24 cellular contexts compared by ENCODE assay signal in genomic region chr16:89902980-89903379, GRCh38. TPM values are rescaled to one million over a fixed set of nuclear protein-coding genes. Genes with fewer than 3 reads are reported as not detected.
DNase-seq lines count a peak whose midpoint lies in the region; ATAC-seq, FAIRE-seq and TF ChIP-seq lines count a peak whose summit lies in the region.
"Had no signal": no experiment of that assay in that cellular context is flagged by ENCODE, and none has a peak within 500 bp of the region (broad histone marks: within the 10 kb centered on the region; RNA-seq: fewer than 3 reads in every experiment).

No MANE protein-coding gene starts in this region.

- POLR2A ChIA-PET in RWPE1 (lab: Yijun Ruan, JAX; ENCODE audit: low non-redundant PET) (no interaction called here), HepG2 (lab: Yijun Ruan, JAX) (no interaction called here)

- no peak overlapping the region for H3K4me2 ChIP-seq in HepG2 (ENCODE audit: low read depth, low read length)
- H3K4me2 ChIP-seq: A549, GM23338 had no signal

- ATAC-seq in HepG2 (peak; percentile 4; the same call in 2 of the 3 replicates), HG03039 (IDR thresholded peaks at IDR 0.05; ENCODE audit: unreplicated experiment) (no peak)
- ATAC-seq: A549, GM23338 had no signal

- H4K20me1 ChIP-seq in HepG2 (ENCODE audit: insufficient read depth, low read length), result no peaks in the 10 kb centered on the region

- H3K9ac ChIP-seq in HepG2 (ENCODE audit: insufficient read depth, low read depth, low read length), result no peak overlapping the region

- 98% methylated on average over 9 of the region's 11 CpGs for whole genome bisulfite sequencing in HepG2 (ENCODE audit: low lambda C conversion rate)

- TF ChIP-seq CTCF in BE2C (IDR thresholded peaks at IDR 0.05; ENCODE audit: low read depth, low read length), result no peak
- no peak for TF ChIP-seq CTCF in RWPE1 (conservative IDR thresholded peaks at IDR 0.05; ENCODE audit: low read depth)
- no peak for TF ChIP-seq CTCF in HepG2 (CRISPR knock-in tag; IDR thresholded peaks at IDR 0.05)

- H3K9me3 ChIP-seq in BE2C (no peaks in the 10 kb centered on the region), HepG2 (ENCODE audit: low read length) (no peaks in the 10 kb centered on the region)
- H3K9me3 ChIP-seq: HAP-1 had no signal

- TF ChIP-seq EP300 in HepG2 (IDR thresholded peaks at IDR 0.05; ENCODE audit: low read depth in 2 of 2, low read length in 2 of 2) (no peak), HepG2 (CRISPR knock-in tag; IDR thresholded peaks at IDR 0.05; ENCODE audit: borderline replicate concordance) (no peak)

- intact Hi-C loops in HepG2 (cut with micrococcal nuclease; ENCODE audit: unreplicated experiment), result no loop called here
- intact Hi-C loops in activated T-helper 1 cell treated with anti-CD3 and anti-CD28 coated beads, Interleukin-12 subunit alpha, Interleukin-12 subunit beta, Interleukin-2, Interleukin-4 antibody, amounts not matched to agents 30 ng/mL and 10 ng/mL and 1 ng/mL, durations not matched to agents 14 hours and 24 hours and 36 hours (cut with micrococcal nuclease), result no loop called here

- no peak overlapping the region for H3K27ac Mint-ChIP-seq in activated T-helper 1 cell treated with anti-CD3 and anti-CD28 coated beads, Interleukin-12 subunit alpha, Interleukin-12 subunit beta, Interleukin-2, Interleukin-4 antibody, amounts not matched to agents 30 ng/mL and 10 ng/mL and 1 ng/mL, durations not matched to agents 14 hours and 24 hours and 36 hours
- H3K27ac Mint-ChIP-seq: B cell, GM23338 had no signal

- H3K4me3 Mint-ChIP-seq in activated T-helper 1 cell treated with anti-CD3 and anti-CD28 coated beads, Interleukin-12 subunit alpha, Interleukin-12 subunit beta, Interleukin-2, Interleukin-4 antibody, amounts not matched to agents 30 ng/mL and 10 ng/mL and 1 ng/mL, durations not matched to agents 14 hours and 24 hours and 36 hours, result no peak overlapping the region
- H3K4me3 Mint-ChIP-seq: B cell, GM23338 had no signal

- H3K4me1 Mint-ChIP-seq in activated T-helper 1 cell treated with anti-CD3 and anti-CD28 coated beads, Interleukin-12 subunit alpha, Interleukin-12 subunit beta, Interleukin-2, Interleukin-4 antibody, amounts not matched to agents 30 ng/mL and 10 ng/mL and 1 ng/mL, durations not matched to agents 14 hours and 24 hours and 36 hours (ENCODE audit: low read depth), result no peaks in the 10 kb centered on the region
- H3K4me1 Mint-ChIP-seq: B cell, GM23338 had no signal

- in situ Hi-C loops in HepG2 (cut with HindIII; ENCODE audit: extremely low pct_ligation_motif_present, low pct_unique_long_range_greater_than_20kb), result no loop called here

- no peaks in the 10 kb centered on the region for H3K27me3 Mint-ChIP-seq in activated T-helper 1 cell treated with anti-CD3 and anti-CD28 coated beads, Interleukin-12 subunit alpha, Interleukin-12 subunit beta, Interleukin-2, Interleukin-4 antibody, amounts not matched to agents 30 ng/mL and 10 ng/mL and 1 ng/mL, durations not matched to agents 14 hours and 24 hours and 36 hours (ENCODE audit: insufficient read depth)
- H3K27me3 Mint-ChIP-seq: B cell had no signal

- no peak for TF ChIP-seq RAD21 in HepG2 (CRISPR knock-in tag; IDR thresholded peaks at IDR 0.05)

- H3K9me3 Mint-ChIP-seq in activated T-helper 1 cell treated with anti-CD3 and anti-CD28 coated beads, Interleukin-12 subunit alpha, Interleukin-12 subunit beta, Interleukin-2, Interleukin-4 antibody, amounts not matched to agents 30 ng/mL and 10 ng/mL and 1 ng/mL, durations not matched to agents 14 hours and 24 hours and 36 hours, result no peaks in the 10 kb centered on the region

- DNase-seq in BE2C, result peak; percentile 80
- no peak for DNase-seq in RWPE1 (ENCODE audit: low spot score)
- DNase-seq in HepG2 (ENCODE audit: low spot score), result no peak
- no peak for DNase-seq in stimulated activated CD4-positive, alpha-beta T cell treated with anti-CD3 and anti-CD28 coated beads, Interleukin-12 subunit alpha, Interleukin-12 subunit beta, amount 100 ng/mL, for 4 hours
- no peak for DNase-seq in activated T-helper 1 cell treated with anti-CD3 and anti-CD28 coated beads, Interleukin-12 subunit alpha, Interleukin-12 subunit beta, Interleukin-2, Interleukin-4 antibody, amounts not matched to agents 30 ng/mL and 10 ng/mL and 1 ng/mL, durations not matched to agents 14 hours and 24 hours and 36 hours (ENCODE audit: low spot score)
- DNase-seq: DMS53, GDM1, KBM-7, NCI-H1092, NCI-H1436, NCI-H187 treated with DMSO at 0.1 percent for 48 hours, NCI-H226, NCI-H510A treated with DMSO at 0.1 percent for 48 hours, NCI-H82, OCI-M1, SHP77 had no signal

- CTCF ChIA-PET in RWPE1 (lab: Yijun Ruan, JAX) (no interaction called here), HepG2 (lab: Yijun Ruan, JAX; ENCODE audit: low intra/inter-chr PET ratio, low total read pairs) (no interaction called here)

- H3K36me3 ChIP-seq in BE2C (peaks cover 65% of the 10 kb centered on the region), HepG2 (replicated peaks in 1 of 2; ENCODE audit: control insufficient read depth in 1 of 2, insufficient read depth in 2 of 2, low read length in 2 of 2) (peaks cover 39 to 72% of the 10 kb centered on the region in 2 experiments)

- H3K27me3 ChIP-seq in BE2C (no peaks in the 10 kb centered on the region), HepG2 (ENCODE audit: control insufficient read depth in 1 of 2, insufficient read depth in 2 of 2, low read length in 2 of 2) (no peaks in the 10 kb centered on the region)

- no peak overlapping the region for H2AFZ ChIP-seq in HepG2 (ENCODE audit: low read length)
- H2AFZ ChIP-seq: GM23338 had no signal

- peaks cover 41% of the 10 kb centered on the region for H3K36me3 Mint-ChIP-seq in activated T-helper 1 cell treated with anti-CD3 and anti-CD28 coated beads, Interleukin-12 subunit alpha, Interleukin-12 subunit beta, Interleukin-2, Interleukin-4 antibody, amounts not matched to agents 30 ng/mL and 10 ng/mL and 1 ng/mL, durations not matched to agents 14 hours and 24 hours and 36 hours (ENCODE audit: low read depth)

- no TSS peak for BruUV-seq in HepG2 (replicated peaks; lab: Mats Ljungman, UMichigan)

- H3K4me1 ChIP-seq in BE2C (peaks cover 24% of the 10 kb centered on the region), HepG2 (ENCODE audit: insufficient read depth, low read length) (no peaks in the 10 kb centered on the region)
- H3K4me1 ChIP-seq: A549, HAP-1 had no signal

- no peak for TF ChIP-seq POLR2A in HepG2 (IDR thresholded peaks at IDR 0.05; ENCODE audit: insufficient read depth in 1 of 2, low read depth in 2 of 2, low read length in 2 of 2)

- peak overlapping the region; percentile 23; the same call in 1 of the 2 replicates for H3K27ac ChIP-seq in RWPE1
- H3K27ac ChIP-seq in HepG2 (ENCODE audit: extremely low read length, insufficient read depth, low read length), result no peak overlapping the region
- H3K27ac ChIP-seq: A549 had no signal

- no peak for FAIRE-seq in HepG2 (lab: Jason Lieb, UNC)
- FAIRE-seq: A549, D721Med, GM18507, RCC 7860 had no signal

- H3K79me2 ChIP-seq in HepG2 (ENCODE audit: insufficient read depth, low read length), result no peaks in the 10 kb centered on the region

- H3K4me3 ChIP-seq in BE2C (ENCODE audit: low read depth, low read length), result no peak overlapping the region
- no peak overlapping the region for H3K4me3 ChIP-seq in HepG2 (replicated peaks in 1 of 3; ENCODE audit: insufficient read depth in 1 of 3, low read depth in 2 of 3, low read length in 3 of 3)
- H3K4me3 ChIP-seq: A549, GM23338, HAP-1 had no signal

RNA-seq across cellular contexts. Expression of gene MC1R, which starts 15.7 kb away (rescaled TPM):
- 35.3 TPM for polyA plus RNA-seq in BE2C (2012; ENCODE audit: insufficient read depth, insufficient read length, low read depth)
- total RNA-seq in HepG2 (2016; rRNA removed; fragmentation: Illumina TruSeq; extraction: Trizol), result 7.2 and 9.1 TPM in 2 replicates
- total RNA-seq in HepG2 (2016; cell fraction: cytosol; rRNA removed; fragmentation: Illumina TruSeq; extraction: Trizol; ENCODE audit: low read depth), result 3.5 and 3.7 TPM in 2 replicates
- total RNA-seq in HepG2 (2016; cell fraction: insoluble cytoplasmic fraction; rRNA removed; fragmentation: Illumina TruSeq; extraction: Trizol), result 8.1 and 8.7 TPM in 2 replicates
- total RNA-seq in HepG2 (2016; cell fraction: membrane; rRNA removed; fragmentation: Illumina TruSeq; extraction: Trizol), result 8.1 and 9.5 TPM in 2 replicates
- 7.2 and 7.7 TPM in 2 replicates for total RNA-seq in HepG2 (2016; cell fraction: nucleus; rRNA removed; fragmentation: Illumina TruSeq; extraction: Trizol)
- polyA plus RNA-seq in HepG2 (2011; rRNA removed), result 14.8 and 20.0 TPM in 2 replicates
- 14.8 and 18.9 TPM in 2 replicates for polyA plus RNA-seq in HepG2 (2011; cell fraction: cytosol; rRNA removed)
- polyA plus RNA-seq in HepG2 (2011; cell fraction: nucleus; rRNA removed), result 89.3 and 96.4 TPM in 2 replicates
- 6.5 and 12.0 TPM in 2 replicates for polyA plus RNA-seq in HepG2 (2012)
- polyA plus RNA-seq in HepG2 (2016; cell fraction: cytosol; fragmentation: Illumina TruSeq; extraction: Trizol; ENCODE audit: low read depth), result 2.9 and 3.1 TPM in 2 replicates
- 6.7 and 7.1 TPM in 2 replicates for polyA plus RNA-seq in HepG2 (2016; cell fraction: insoluble cytoplasmic fraction; fragmentation: Illumina TruSeq; extraction: Trizol; ENCODE audit: low read depth)
- polyA plus RNA-seq in HepG2 (2016; cell fraction: membrane; fragmentation: Illumina TruSeq; extraction: Trizol; ENCODE audit: low read depth), result 6.5 and 7.5 TPM in 2 replicates
- polyA plus RNA-seq in HepG2 (2016; cell fraction: nucleus; fragmentation: Illumina TruSeq; extraction: Trizol; ENCODE audit: insufficient read depth, low read depth), result 17.7 and 19.3 TPM in 2 replicates
- 23.7 and 30.7 TPM in 2 replicates for polyA minus RNA-seq in HepG2 (2011; rRNA and poly(A)+ RNA removed; ENCODE audit: low replicate concordance)
- 5.4 and 5.5 TPM in 2 replicates for polyA minus RNA-seq in HepG2 (2011; cell fraction: cytosol; rRNA and poly(A)+ RNA removed)
- 16.0 and 17.0 TPM in 2 replicates for polyA minus RNA-seq in HepG2 (2011; cell fraction: nucleus; rRNA and poly(A)+ RNA removed)
- 5.5 and 5.6 TPM in 2 replicates for total RNA-seq in activated T-helper 1 cell treated with anti-CD3 and anti-CD28 coated beads, Interleukin-12 subunit alpha, Interleukin-12 subunit beta, Interleukin-2, Interleukin-4 antibody, amounts not matched to agents 30 ng/mL and 10 ng/mL and 1 ng/mL, durations not matched to agents 14 hours and 24 hours and 36 hours

RNA-seq across cellular contexts. Expression of gene TUBB3, which starts 20.2 kb away (rescaled TPM):
- 710 TPM for polyA plus RNA-seq in BE2C (2012; ENCODE audit: insufficient read depth, insufficient read length, low read depth)
- total RNA-seq in HepG2 (2016; rRNA removed; fragmentation: Illumina TruSeq; extraction: Trizol), result 161 and 185 TPM in 2 replicates
- 94.2 and 96.8 TPM in 2 replicates for total RNA-seq in HepG2 (2016; cell fraction: cytosol; rRNA removed; fragmentation: Illumina TruSeq; extraction: Trizol; ENCODE audit: low read depth)
- total RNA-seq in HepG2 (2016; cell fraction: insoluble cytoplasmic fraction; rRNA removed; fragmentation: Illumina TruSeq; extraction: Trizol), result 145 and 195 TPM in 2 replicates
- 140 and 142 TPM in 2 replicates for total RNA-seq in HepG2 (2016; cell fraction: membrane; rRNA removed; fragmentation: Illumina TruSeq; extraction: Trizol)
- 81.3 and 94.7 TPM in 2 replicates for total RNA-seq in HepG2 (2016; cell fraction: nucleus; rRNA removed; fragmentation: Illumina TruSeq; extraction: Trizol)
- 110 and 152 TPM in 2 replicates for polyA plus RNA-seq in HepG2 (2011; rRNA removed)
- polyA plus RNA-seq in HepG2 (2011; cell fraction: cytosol; rRNA removed), result 84.2 and 120 TPM in 2 replicates
- polyA plus RNA-seq in HepG2 (2011; cell fraction: nucleus; rRNA removed), result 168 and 179 TPM in 2 replicates
- polyA plus RNA-seq in HepG2 (2012), result 45.2 and 119 TPM in 2 replicates
- 63.1 and 64.3 TPM in 2 replicates for polyA plus RNA-seq in HepG2 (2016; cell fraction: cytosol; fragmentation: Illumina TruSeq; extraction: Trizol; ENCODE audit: low read depth)
- polyA plus RNA-seq in HepG2 (2016; cell fraction: insoluble cytoplasmic fraction; fragmentation: Illumina TruSeq; extraction: Trizol; ENCODE audit: low read depth), result 127 and 159 TPM in 2 replicates
- polyA plus RNA-seq in HepG2 (2016; cell fraction: membrane; fragmentation: Illumina TruSeq; extraction: Trizol; ENCODE audit: low read depth), result 87.3 and 99.0 TPM in 2 replicates
- 138 and 154 TPM in 2 replicates for polyA plus RNA-seq in HepG2 (2016; cell fraction: nucleus; fragmentation: Illumina TruSeq; extraction: Trizol; ENCODE audit: insufficient read depth, low read depth)
- 34.9 and 340 TPM in 2 replicates for polyA minus RNA-seq in HepG2 (2011; rRNA and poly(A)+ RNA removed; ENCODE audit: low replicate concordance)
- 99.4 and 107 TPM in 2 replicates for polyA minus RNA-seq in HepG2 (2011; cell fraction: cytosol; rRNA and poly(A)+ RNA removed)
- 34.8 and 42.6 TPM in 2 replicates for polyA minus RNA-seq in HepG2 (2011; cell fraction: nucleus; rRNA and poly(A)+ RNA removed)
- total RNA-seq in activated T-helper 1 cell treated with anti-CD3 and anti-CD28 coated beads, Interleukin-12 subunit alpha, Interleukin-12 subunit beta, Interleukin-2, Interleukin-4 antibody, amounts not matched to agents 30 ng/mL and 10 ng/mL and 1 ng/mL, durations not matched to agents 14 hours and 24 hours and 36 hours, result 2.0 and 2.6 TPM in 2 replicates

RNA-seq across cellular contexts. Expression of gene TCF25, which starts 29.6 kb away (rescaled TPM):
- 410 TPM for polyA plus RNA-seq in BE2C (2012; ENCODE audit: insufficient read depth, insufficient read length, low read depth)
- 98.4 and 138 TPM in 2 replicates for total RNA-seq in HepG2 (2016; rRNA removed; fragmentation: Illumina TruSeq; extraction: Trizol)
- total RNA-seq in HepG2 (2016; cell fraction: cytosol; rRNA removed; fragmentation: Illumina TruSeq; extraction: Trizol; ENCODE audit: low read depth), result 70.6 and 87.2 TPM in 2 replicates
- total RNA-seq in HepG2 (2016; cell fraction: insoluble cytoplasmic fraction; rRNA removed; fragmentation: Illumina TruSeq; extraction: Trizol), result 75.7 and 144 TPM in 2 replicates
- total RNA-seq in HepG2 (2016; cell fraction: membrane; rRNA removed; fragmentation: Illumina TruSeq; extraction: Trizol), result 50.6 and 58.6 TPM in 2 replicates
- 110 and 124 TPM in 2 replicates for total RNA-seq in HepG2 (2016; cell fraction: nucleus; rRNA removed; fragmentation: Illumina TruSeq; extraction: Trizol)
- polyA plus RNA-seq in HepG2 (2011; rRNA removed), result 206 and 274 TPM in 2 replicates
- polyA plus RNA-seq in HepG2 (2011; cell fraction: cytosol; rRNA removed), result 65.2 and 80.6 TPM in 2 replicates
- 1,625 and 1,754 TPM in 2 replicates for polyA plus RNA-seq in HepG2 (2011; cell fraction: nucleus; rRNA removed)
- 188 and 209 TPM in 2 replicates for polyA plus RNA-seq in HepG2 (2012)
- 17.8 and 22.1 TPM in 2 replicates for polyA plus RNA-seq in HepG2 (2016; cell fraction: cytosol; fragmentation: Illumina TruSeq; extraction: Trizol; ENCODE audit: low read depth)
- polyA plus RNA-seq in HepG2 (2016; cell fraction: insoluble cytoplasmic fraction; fragmentation: Illumina TruSeq; extraction: Trizol; ENCODE audit: low read depth), result 69.5 and 77.6 TPM in 2 replicates
- polyA plus RNA-seq in HepG2 (2016; cell fraction: membrane; fragmentation: Illumina TruSeq; extraction: Trizol; ENCODE audit: low read depth), result 24.7 and 32.6 TPM in 2 replicates
- 312 and 330 TPM in 2 replicates for polyA plus RNA-seq in HepG2 (2016; cell fraction: nucleus; fragmentation: Illumina TruSeq; extraction: Trizol; ENCODE audit: insufficient read depth, low read depth)
- polyA minus RNA-seq in HepG2 (2011; rRNA and poly(A)+ RNA removed; ENCODE audit: low replicate concordance), result 107 and 121 TPM in 2 replicates
- polyA minus RNA-seq in HepG2 (2011; cell fraction: cytosol; rRNA and poly(A)+ RNA removed), result 35.2 and 43.3 TPM in 2 replicates
- 166 and 179 TPM in 2 replicates for polyA minus RNA-seq in HepG2 (2011; cell fraction: nucleus; rRNA and poly(A)+ RNA removed)
- total RNA-seq in activated T-helper 1 cell treated with anti-CD3 and anti-CD28 coated beads, Interleukin-12 subunit alpha, Interleukin-12 subunit beta, Interleukin-2, Interleukin-4 antibody, amounts not matched to agents 30 ng/mL and 10 ng/mL and 1 ng/mL, durations not matched to agents 14 hours and 24 hours and 36 hours, result 189 and 201 TPM in 2 replicates

RNA-seq across cellular contexts. Expression of gene DEF8, which starts 45.6 kb away (rescaled TPM):
- polyA plus RNA-seq in BE2C (2012; ENCODE audit: insufficient read depth, insufficient read length, low read depth), result 249 TPM
- 98.5 and 107 TPM in 2 replicates for total RNA-seq in HepG2 (2016; rRNA removed; fragmentation: Illumina TruSeq; extraction: Trizol)
- total RNA-seq in HepG2 (2016; cell fraction: cytosol; rRNA removed; fragmentation: Illumina TruSeq; extraction: Trizol; ENCODE audit: low read depth), result 134 and 176 TPM in 2 replicates
- total RNA-seq in HepG2 (2016; cell fraction: insoluble cytoplasmic fraction; rRNA removed; fragmentation: Illumina TruSeq; extraction: Trizol), result 103 and 113 TPM in 2 replicates
- total RNA-seq in HepG2 (2016; cell fraction: membrane; rRNA removed; fragmentation: Illumina TruSeq; extraction: Trizol), result 127 and 160 TPM in 2 replicates
- total RNA-seq in HepG2 (2016; cell fraction: nucleus; rRNA removed; fragmentation: Illumina TruSeq; extraction: Trizol), result 48.8 and 61.5 TPM in 2 replicates
- 98.2 and 108 TPM in 2 replicates for polyA plus RNA-seq in HepG2 (2011; rRNA removed)
- 100 and 138 TPM in 2 replicates for polyA plus RNA-seq in HepG2 (2011; cell fraction: cytosol; rRNA removed)
- 490 and 545 TPM in 2 replicates for polyA plus RNA-seq in HepG2 (2011; cell fraction: nucleus; rRNA removed)
- polyA plus RNA-seq in HepG2 (2012), result 37.2 and 56.0 TPM in 2 replicates
- polyA plus RNA-seq in HepG2 (2016; cell fraction: cytosol; fragmentation: Illumina TruSeq; extraction: Trizol; ENCODE audit: low read depth), result 170 and 205 TPM in 2 replicates
- polyA plus RNA-seq in HepG2 (2016; cell fraction: insoluble cytoplasmic fraction; fragmentation: Illumina TruSeq; extraction: Trizol; ENCODE audit: low read depth), result 116 and 132 TPM in 2 replicates
- 126 and 153 TPM in 2 replicates for polyA plus RNA-seq in HepG2 (2016; cell fraction: membrane; fragmentation: Illumina TruSeq; extraction: Trizol; ENCODE audit: low read depth)
- polyA plus RNA-seq in HepG2 (2016; cell fraction: nucleus; fragmentation: Illumina TruSeq; extraction: Trizol; ENCODE audit: insufficient read depth, low read depth), result 123 and 136 TPM in 2 replicates
- polyA minus RNA-seq in HepG2 (2011; rRNA and poly(A)+ RNA removed; ENCODE audit: low replicate concordance), result 22.3 and 116 TPM in 2 replicates
- 31.8 and 36.4 TPM in 2 replicates for polyA minus RNA-seq in HepG2 (2011; cell fraction: cytosol; rRNA and poly(A)+ RNA removed)
- polyA minus RNA-seq in HepG2 (2011; cell fraction: nucleus; rRNA and poly(A)+ RNA removed), result 46.0 and 51.1 TPM in 2 replicates
- 42.5 and 43.9 TPM in 2 replicates for total RNA-seq in activated T-helper 1 cell treated with anti-CD3 and anti-CD28 coated beads, Interleukin-12 subunit alpha, Interleukin-12 subunit beta, Interleukin-2, Interleukin-4 antibody, amounts not matched to agents 30 ng/mL and 10 ng/mL and 1 ng/mL, durations not matched to agents 14 hours and 24 hours and 36 hours

Comparison
In these comparisons a context has a peak if more than half of its experiments do, and no peak if none do; other contexts are left out.
1. RNA of gene TUBB3, which starts 20.2 kb away (total RNA-seq): 81.3 to 195 TPM in HepG2; 2.0 to 2.6 TPM in activated T-helper 1 cell treated with anti-CD3 and anti-CD28 coated beads, Interleukin-12 subunit alpha, Interleukin-12 subunit beta, Interleukin-2, Interleukin-4 antibody, amounts not matched to agents 30 ng/mL and 10 ng/mL and 1 ng/mL, durations not matched to agents 14 hours and 24 hours and 36 hours; every median in the first group is over 10 times any median in the second.